In the genomic region with DNA sequence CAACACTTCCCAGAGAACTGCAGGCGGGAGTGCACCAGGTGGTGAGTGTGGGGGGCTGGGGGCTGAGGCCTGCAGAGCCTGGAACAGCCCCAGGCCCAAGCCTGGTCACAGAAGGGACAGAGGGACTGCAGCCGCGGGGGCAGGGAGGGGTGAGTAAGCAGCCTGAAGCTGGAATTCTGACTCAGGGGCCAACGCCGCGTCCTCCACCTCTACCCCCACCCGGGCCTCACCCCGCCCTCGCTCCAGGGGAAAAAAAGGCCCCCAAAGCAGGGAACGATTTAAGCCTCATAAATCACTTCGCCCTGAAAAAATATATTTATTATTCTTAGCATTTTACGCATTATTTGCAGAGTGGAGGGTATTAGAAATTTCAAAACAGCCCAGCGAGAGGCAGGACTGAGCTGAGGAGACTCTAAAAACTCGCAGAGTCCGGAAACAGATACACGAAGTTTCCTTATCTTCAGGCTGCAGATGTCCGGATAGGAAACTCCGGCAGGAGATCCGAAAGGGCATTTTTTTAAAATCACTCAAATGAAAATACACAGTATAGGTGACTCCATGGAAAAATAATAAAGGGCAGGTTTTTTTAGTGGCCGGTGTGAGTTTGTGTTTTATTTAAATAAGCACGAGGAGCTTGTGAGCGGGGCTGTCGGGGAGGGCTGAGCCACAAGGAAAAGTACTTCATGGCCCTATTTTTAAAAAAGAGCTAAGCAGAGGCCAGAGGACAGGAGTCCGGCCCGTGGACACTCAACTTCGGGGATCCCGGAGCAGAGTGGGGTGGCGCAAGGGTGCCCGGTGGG, we compare ENCODE assay signal across 8 cellular contexts. TPM values are rescaled to one million over a fixed set of nuclear protein-coding genes. Genes with fewer than 3 reads are reported as not detected.
A peak's percentile ranks its signal among the peaks of the same experiment; 100 is the strongest.
DNase-seq lines count a peak whose midpoint lies in the region; ATAC-seq and TF ChIP-seq lines count a peak whose summit lies in the region.

No MANE protein-coding gene starts in this region.

- ATAC-seq in natural killer cell treated with Interleukin-12 subunit alpha and Interleukin-12 subunit beta and Interleukin-15 and Interleukin-18, amount 100 ng/mL, for 72 hours: no peak
- ATAC-seq in HG02870 (IDR thresholded peaks at IDR 0.05; ENCODE audit: unreplicated experiment) (no peak), HG02840 (IDR thresholded peaks at IDR 0.05; ENCODE audit: low FRiP score, unreplicated experiment) (no peak)

- peak overlapping the region; percentile 99 for H3K27ac Mint-ChIP-seq in endothelial cell (ENCODE audit: unreplicated experiment)
- no peak overlapping the region for H3K27ac Mint-ChIP-seq in natural killer cell treated with Interleukin-12 subunit alpha and Interleukin-12 subunit beta and Interleukin-15 and Interleukin-18, amount 100 ng/mL, for 72 hours

- peak; percentile 69 for DNase-seq in AG10803 (ENCODE audit: low read depth)
- DNase-seq in Kasumi-1 (lab: John Stamatoyannopoulos, UW): peak; percentile 88 to 90
- peak; percentile 69 for DNase-seq in endothelial cell (ENCODE audit: low spot score)
- no peak for DNase-seq in natural killer cell treated with Interleukin-12 subunit alpha and Interleukin-12 subunit beta and Interleukin-15 and Interleukin-18, amount 100 ng/mL, for 72 hours (ENCODE audit: low spot score)
- DNase-seq in NCI-H1436 (lab: John Stamatoyannopoulos, UW): no peak
- DNase-seq in putamen (ENCODE audit: low spot score): no peak

- peak overlapping the region; percentile 46 for H3K4me3 ChIP-seq in AG10803 (ENCODE audit: low read length)

- TF ChIP-seq CTCF in AG10803 (conservative IDR thresholded peaks at IDR 0.05; ENCODE audit: low read length) (0 out of 2 replicates have a peak, but pooled peaks have one; percentile 13), endothelial cell (IDR thresholded peaks at IDR 0.05; ENCODE audit: unreplicated experiment) (no peak)

- H3K4me3 Mint-ChIP-seq in endothelial cell (ENCODE audit: unreplicated experiment): peak overlapping the region; percentile 87
- peak overlapping the region; percentile 50 for H3K4me3 Mint-ChIP-seq in natural killer cell treated with Interleukin-12 subunit alpha and Interleukin-12 subunit beta and Interleukin-15 and Interleukin-18, amount 100 ng/mL, for 72 hours

- H3K9me3 Mint-ChIP-seq in endothelial cell (ENCODE audit: unreplicated experiment): no peaks in the 10 kb centered on the region
- H3K9me3 Mint-ChIP-seq in natural killer cell treated with Interleukin-12 subunit alpha and Interleukin-12 subunit beta and Interleukin-15 and Interleukin-18, amount 100 ng/mL, for 72 hours: no peaks in the 10 kb centered on the region

- H3K36me3 Mint-ChIP-seq in endothelial cell (ENCODE audit: low read depth, unreplicated experiment): peaks cover 38% of the 10 kb centered on the region
- no peaks in the 10 kb centered on the region for H3K36me3 Mint-ChIP-seq in natural killer cell treated with Interleukin-12 subunit alpha and Interleukin-12 subunit beta and Interleukin-15 and Interleukin-18, amount 100 ng/mL, for 72 hours

- peaks cover 17% of the 10 kb centered on the region for H3K27me3 Mint-ChIP-seq in endothelial cell (ENCODE audit: unreplicated experiment)
- H3K27me3 Mint-ChIP-seq in natural killer cell treated with Interleukin-12 subunit alpha and Interleukin-12 subunit beta and Interleukin-15 and Interleukin-18, amount 100 ng/mL, for 72 hours: peaks cover 47 to 63% of the 10 kb centered on the region in 2 donors

- H3K4me1 Mint-ChIP-seq in endothelial cell (ENCODE audit: unreplicated experiment): peaks cover 61% of the 10 kb centered on the region
- peaks cover 7 to 10% of the 10 kb centered on the region in 2 donors for H3K4me1 Mint-ChIP-seq in natural killer cell treated with Interleukin-12 subunit alpha and Interleukin-12 subunit beta and Interleukin-15 and Interleukin-18, amount 100 ng/mL, for 72 hours (ENCODE audit: low read depth in 2 of 2)

RNA-seq across cellular contexts. Expression of a gene that starts 9.9 kb away (rescaled TPM):
- total RNA-seq in endothelial cell (ENCODE audit: unreplicated experiment): 37.9 TPM
- 10 to 100 TPM in 1 of 2 donors, 1 to 10 TPM in 1; 1.6 to 72.7 TPM for total RNA-seq in natural killer cell treated with Interleukin-12 subunit alpha and Interleukin-12 subunit beta and Interleukin-15 and Interleukin-18, amount 100 ng/mL, for 72 hours

RNA-seq across cellular contexts. Expression of a gene that starts 16.4 kb away (rescaled TPM):
- not detected for total RNA-seq in endothelial cell (ENCODE audit: unreplicated experiment)
- total RNA-seq in natural killer cell treated with Interleukin-12 subunit alpha and Interleukin-12 subunit beta and Interleukin-15 and Interleukin-18, amount 100 ng/mL, for 72 hours: not detected

Comparison
In these comparisons a context has a peak if more than half of its experiments do, and no peak if none do; other contexts are left out.
1. DNase-seq: peak in AG10803 (single experiment), Kasumi-1 (2 of 2) and endothelial cell (single experiment); none in natural killer cell treated with Interleukin-12 subunit alpha and Interleukin-12 subunit beta and Interleukin-15 and Interleukin-18, amount 100 ng/mL, for 72 hours (single experiment), NCI-H1436 (single experiment) and putamen (single experiment).